1 cellular context compared by ENCODE assay signal in genomic region chr7:139741813-139742344, GRCh38.
TF ChIP-seq lines count a peak whose summit lies in the region.

No MANE protein-coding gene starts in this region.

TF ChIP-seq in WTC11, 78 proteins besides CTCF, POLR2A, EP300 and RAD21 (continued from another document):
- no peak for TF ChIP-seq CDX4 (CRISPR knock-in tag; IDR thresholded peaks at IDR 0.05; ENCODE audit: borderline replicate concordance)
- no peak for TF ChIP-seq PREB (CRISPR knock-in tag; IDR thresholded peaks at IDR 0.05; ENCODE audit: borderline replicate concordance)
- TF ChIP-seq ZNF263 (CRISPR knock-in tag; IDR thresholded peaks at IDR 0.05; ENCODE audit: low read depth), result no peak
- no peak for TF ChIP-seq OVOL2 (CRISPR knock-in tag; IDR thresholded peaks at IDR 0.05; ENCODE audit: borderline replicate concordance)
- TF ChIP-seq ZNF138 (CRISPR knock-in tag; conservative IDR thresholded peaks at IDR 0.05), result no peak
- TF ChIP-seq FOXP4 (CRISPR knock-in tag; IDR thresholded peaks at IDR 0.05), result no peak
